30 cellular contexts compared by ENCODE assay signal in genomic region chr9:23444658-23445057, GRCh38.
"Had no signal": no experiment of that assay in that cellular context is flagged by ENCODE, and none has a peak within 500 bp of the region (broad histone marks: within the 10 kb centered on the region; RNA-seq: fewer than 3 reads in every experiment).

No MANE protein-coding gene starts in this region.

- H3K36me3 ChIP-seq: MG63 had no signal

- H3K4me3 ChIP-seq: MG63 had no signal

- H3K9me3 ChIP-seq: MG63 had no signal

- H3K27me3 ChIP-seq: MG63 had no signal

- DNase-seq: Karpas-422, Kasumi-1, MG63, MM.1S, MV-4-11, NCI-H1048, NCI-H1092, NCI-H1092 treated with DMSO at 0.1 percent for 48 hours, NCI-H1105, NCI-H1105 treated with DMSO at 0.1 percent for 48 hours, NCI-H1417, NCI-H1417 treated with DMSO at 0.1 percent for 48 hours, NCI-H1436, NCI-H1436 treated with DMSO at 0.1 percent for 48 hours, NCI-H146, NCI-H187, NCI-H187 treated with DMSO at 0.1 percent for 48 hours, NCI-H1930, NCI-H2029, NCI-H2029 treated with DMSO at 0.1 percent for 48 hours, NCI-H2081, NCI-H2081 treated with DMSO at 0.1 percent for 48 hours, NCI-H2107, NCI-H2171, NCI-H2171 treated with DMSO at 0.1 percent for 48 hours, NCI-H2227 treated with DMSO at 0.1 percent for 48 hours, NCI-H226, NCI-H345, NCI-H510A, NCI-H510A treated with DMSO at 0.1 percent for 48 hours had no signal
